In genomic region chr12:118372541-118373495, GRCh38 we compare ENCODE assay signal across 8 cellular contexts. TPM values are rescaled to one million over a fixed set of nuclear protein-coding genes. Genes with fewer than 3 reads are reported as not detected.
A peak's percentile ranks its signal among the peaks of the same experiment; 100 is the strongest.
DNase-seq lines count a peak whose midpoint lies in the region; ATAC-seq and TF ChIP-seq lines count a peak whose summit lies in the region.

Gene TAOK3, minus strand, starts transcription at chr12:118372907. Its CDS starts 117,340 bp downstream, at chr12:118255567.

- WGBS in esophagus, 2 donors, result 0% methylated on average over 75 of the region's 75 CpGs

- no peak for TF ChIP-seq CTCF in Panc1 (IDR thresholded peaks at IDR 0.05)

- H3K36me3 ChIP-seq in Panc1 (ENCODE audit: control insufficient read depth, insufficient read depth, low read length) (peaks cover 5% of the 10 kb centered on the region; the same call in 1 of the 2 replicates), esophagus (ENCODE audit: control insufficient read depth in 2 of 2, insufficient read depth in 2 of 2, low read length in 1 of 2) (no peaks in the 10 kb centered on the region), muscle layer of colon (ENCODE audit: insufficient read depth, low read length) (no peaks in the 10 kb centered on the region)

- POLR2A ChIA-PET in Panc1 (lab: Charles Lee), result interaction anchor here (0.6 to 0.7 kb wide), 3 partner anchors 14 to 208 kb away, joined by 4 to 13 read pairs (median 4); no protein-coding TSS in a partner anchor

- H3K27me3 Mint-ChIP-seq in activated T-cell treated with anti-CD3 and anti-CD28 coated beads, Interleukin-2, amount 50 U/mL, for 4 hours (ENCODE audit: low read depth), result no peaks in the 10 kb centered on the region

- no peaks in the 10 kb centered on the region for H3K36me3 Mint-ChIP-seq in activated T-cell treated with anti-CD3 and anti-CD28 coated beads, Interleukin-2, amount 50 U/mL, for 4 hours (ENCODE audit: insufficient read depth)

- H3K27ac ChIP-seq in Panc1 (ENCODE audit: low read length) (peak within 1 kb of the TSS; percentile 98), esophagus (ENCODE audit: low read depth in 2 of 2, low read length in 1 of 2) (peak within 1 kb of the TSS; percentile 93 to 95), muscle layer of colon (ENCODE audit: low read depth, low read length) (peak within 1 kb of the TSS; percentile 98)

- ATAC-seq in GM21723 (IDR thresholded peaks at IDR 0.05; ENCODE audit: unreplicated experiment), result peak; percentile 73
- peak; percentile 87 for ATAC-seq in Panc1
- ATAC-seq in activated T-cell treated with anti-CD3 and anti-CD28 coated beads, Interleukin-2, amount 50 U/mL, for 4 hours, result peak; percentile 88 to 91

- H3K4me3 Mint-ChIP-seq in activated T-cell treated with anti-CD3 and anti-CD28 coated beads, Interleukin-2, amount 50 U/mL, for 4 hours, result peak within 1 kb of the TSS; percentile 93

- DNase-seq in DMS53 (lab: John Stamatoyannopoulos, UW) (peak; percentile 100), KG1 (lab: John Stamatoyannopoulos, UW) (peak; percentile 95), Panc1 (ENCODE audit: low read depth, low spot score) (peak; percentile 88)
- DNase-seq in activated T-cell treated with anti-CD3 and anti-CD28 coated beads, Interleukin-2, amount 50 U/mL, for 4 hours, result peak; percentile 96
- peak; percentile 91 for DNase-seq in stimulated activated CD8-positive, alpha-beta memory T cell treated with anti-CD3 and anti-CD28 coated beads, Interleukin-7, amount 100 ng/mL, for 24 hours (ENCODE audit: low read depth)

- H3K4me3 ChIP-seq in Panc1 (ENCODE audit: low read depth in 2 of 2, low read length in 2 of 2) (peak within 1 kb of the TSS; percentile 88 to 89), esophagus (ENCODE audit: low read depth in 1 of 2, low read length in 2 of 2) (peak within 1 kb of the TSS; percentile 81 to 92), muscle layer of colon (ENCODE audit: low read depth in 1 of 2, low read length in 2 of 2) (peak within 1 kb of the TSS; percentile 90 to 100)

- H3K9me3 ChIP-seq in Panc1 (ENCODE audit: control insufficient read depth, insufficient read depth, low read depth, low read length), result no peaks in the 10 kb centered on the region
- no peaks in the 10 kb centered on the region for H3K9me3 ChIP-seq in esophagus (ENCODE audit: control insufficient read depth in 2 of 2, insufficient read depth in 1 of 2, low read depth in 1 of 2, low read length in 1 of 2)
- no peaks in the 10 kb centered on the region for H3K9me3 ChIP-seq in muscle layer of colon (ENCODE audit: low read length)

- peaks cover 46% of the 10 kb centered on the region for H3K4me1 Mint-ChIP-seq in activated T-cell treated with anti-CD3 and anti-CD28 coated beads, Interleukin-2, amount 50 U/mL, for 4 hours (ENCODE audit: low read depth)

- in situ Hi-C loops in Panc1 (cut with HindIII; ENCODE audit: low pct_unique_long_range_greater_than_20kb, low sequenced_read_pairs), result no loop called here

- peak within 1 kb of the TSS; percentile 73 for H3K9ac ChIP-seq in muscle layer of colon (ENCODE audit: low read length)

- no peaks in the 10 kb centered on the region for H3K9me3 Mint-ChIP-seq in activated T-cell treated with anti-CD3 and anti-CD28 coated beads, Interleukin-2, amount 50 U/mL, for 4 hours

- H3K27me3 ChIP-seq in Panc1 (ENCODE audit: control insufficient read depth, insufficient read depth, low read length) (no peaks in the 10 kb centered on the region), esophagus (ENCODE audit: control insufficient read depth in 1 of 2, insufficient read depth in 2 of 2, low read length in 2 of 2) (no peaks in the 10 kb centered on the region), muscle layer of colon (ENCODE audit: control insufficient read depth in 1 of 2, insufficient read depth in 2 of 2, low read length in 2 of 2) (no peaks in the 10 kb centered on the region)

- CTCF ChIA-PET in Panc1 (lab: Charles Lee), result interaction anchor here (0.6 to 0.7 kb wide), 3 partner anchors 132 to 1927 kb away, joined by 3 to 11 read pairs (median 5); no protein-coding TSS in a partner anchor

- H3K4me1 ChIP-seq in Panc1 (ENCODE audit: control insufficient read depth, insufficient read depth, low read length), result peaks cover 5% of the 10 kb centered on the region; the same call in 1 of the 2 replicates
- H3K4me1 ChIP-seq in esophagus (ENCODE audit: control insufficient read depth in 2 of 2, insufficient read depth in 2 of 2, low read length in 1 of 2), result peaks cover 0 to 2% of the 10 kb centered on the region in 2 donors
- H3K4me1 ChIP-seq in muscle layer of colon (ENCODE audit: insufficient read depth, low read length), result peaks cover 34% of the 10 kb centered on the region

- BruUV-seq in Panc1 (replicated peaks; lab: Mats Ljungman, UMichigan), result no TSS peak

- intact Hi-C loops in Panc1 (cut with micrococcal nuclease; ENCODE audit: unreplicated experiment), result no loop called here

RNA-seq across cellular contexts. Expression of gene TAOK3, which starts in this region (rescaled TPM):
- 30.5 TPM for total RNA-seq in Panc1 (2021; ENCODE audit: unreplicated experiment)
- 21.2 TPM for polyA plus RNA-seq in Panc1 (2012; ENCODE audit: insufficient read length)
- total RNA-seq in activated T-cell treated with anti-CD3 and anti-CD28 coated beads, Interleukin-2, amount 50 U/mL, for 4 hours, result 10 to 100 TPM; 39.8 to 46.5 (median 43.9) TPM
- polyA plus RNA-seq in esophagus, result 10 to 100 TPM; 11.3 to 12.2 TPM

Comparison
In these comparisons a context has a peak if more than half of its experiments do, and no peak if none do; other contexts are left out.
1. Peak in every context shown above with its lines: DNase-seq, ATAC-seq, H3K4me3 ChIP-seq and H3K27ac ChIP-seq.